19 cellular contexts compared by ENCODE assay signal in genomic region chr13:87356314-87356713, GRCh38.
DNase-seq lines count a peak whose midpoint lies in the region; ATAC-seq, FAIRE-seq and TF ChIP-seq lines count a peak whose summit lies in the region.
"Had no signal": no experiment of that assay in that cellular context is flagged by ENCODE, and none has a peak within 500 bp of the region (broad histone marks: within the 10 kb centered on the region; RNA-seq: fewer than 3 reads in every experiment).

No MANE protein-coding gene starts in this region.

- POLR2A ChIA-PET in HEK293 (lab: Yijun Ruan, JAX): no interaction called here
- POLR2A ChIA-PET in GM12878 (lab: Charles Lee): no interaction called here

- H3K4me3 ChIP-seq in HEK293 (ENCODE audit: low read depth, low read length) (no peak overlapping the region), GM12878 (no peak overlapping the region), left ventricle myocardium inferior (no peak overlapping the region), H7 (ENCODE audit: insufficient read depth, low read depth, low read length) (no peak overlapping the region)
- H3K4me3 ChIP-seq: heart right ventricle, psoas muscle, smooth muscle cell had no signal

- no peak overlapping the region for H3K9ac ChIP-seq in GM12878 (ENCODE audit: control insufficient read depth, insufficient read depth, low read length)

- no peak overlapping the region for H2AFZ ChIP-seq in GM12878 (ENCODE audit: control insufficient read depth, low read depth, low read length)

- intact Hi-C loops in GM12878 (cut with micrococcal nuclease; ENCODE audit: unreplicated experiment) (no loop called here), left ventricle myocardium inferior (cut with micrococcal nuclease) (no loop called here)

- BruUV-seq in GM12878 (replicated peaks; lab: Mats Ljungman, UMichigan): no TSS peak

- H3K9me3 ChIP-seq in HEK293 (ENCODE audit: control insufficient read depth, insufficient read depth, low read depth, low read length): no peaks in the 10 kb centered on the region
- H3K9me3 ChIP-seq in GM12878 (replicated peaks; ENCODE audit: control insufficient read depth, insufficient read depth, low read length): no peaks in the 10 kb centered on the region
- no peaks in the 10 kb centered on the region for H3K9me3 ChIP-seq in left ventricle myocardium inferior (replicated peaks)
- H3K9me3 ChIP-seq: psoas muscle had no signal

- no peak for FAIRE-seq in GM12878 (lab: Jason Lieb, UNC)

- H4K20me1 ChIP-seq in GM12878 (ENCODE audit: control insufficient read depth, insufficient read depth): no peaks in the 10 kb centered on the region

- H3K27me3 ChIP-seq in GM12878 (replicated peaks in 1 of 2; ENCODE audit: control insufficient read depth in 2 of 2, insufficient read depth in 2 of 2, low read length in 1 of 2) (no peaks in the 10 kb centered on the region), left ventricle myocardium inferior (ENCODE audit: low read depth) (no peaks in the 10 kb centered on the region), H7 (ENCODE audit: control insufficient read depth, insufficient read depth, low read length) (no peaks in the 10 kb centered on the region)
- H3K27me3 ChIP-seq: heart right ventricle had no signal

- TF ChIP-seq RAD21 in GM12878 (IDR thresholded peaks at IDR 0.05; ENCODE audit: insufficient read depth, low read depth, low read length): no peak

- RAD21 ChIA-PET in GM12878 (lab: Charles Lee; ENCODE audit: unreplicated experiment): no interaction called here

- no peak overlapping the region for H3K4me2 ChIP-seq in GM12878 (ENCODE audit: control insufficient read depth, insufficient read depth)
- H3K4me2 ChIP-seq: smooth muscle cell had no signal

- TF ChIP-seq POLR2A in GM12878 (IDR thresholded peaks at IDR 0.05; ENCODE audit: low read depth, low read length): no peak

- TF ChIP-seq CTCF in HEK293 (tag by site-specific recombination; IDR thresholded peaks at IDR 0.05) (no peak), GM12878 (IDR thresholded peaks at IDR 0.05 in 2 of 3, conservative IDR thresholded peaks at IDR 0.05 in 1 of 3; ENCODE audit: control insufficient read depth in 2 of 3, extremely low read depth in 1 of 3, insufficient read depth in 1 of 3, low read depth in 3 of 3, low read length in 3 of 3) (no peak), left ventricle myocardium inferior (IDR thresholded peaks at IDR 0.05; ENCODE audit: borderline replicate concordance) (no peak)

- peak; percentile 26 for DNase-seq in COLO668 (lab: John Stamatoyannopoulos, UW; ENCODE audit: unreplicated experiment)
- DNase-seq in NCI-H510A (lab: John Stamatoyannopoulos, UW): peak; percentile 25
- no peak for DNase-seq in GM12878 (ENCODE audit: low read depth, low spot score)
- DNase-seq in left ventricle myocardium inferior: no peak
- DNase-seq in H7: no peak
- no peak for DNase-seq in cerebellar nuclear complex (lab: John Stamatoyannopoulos, UW)
- DNase-seq: activated CD8-positive, alpha-beta T cell treated with anti-CD3 and anti-CD28 coated beads for 36 hours; activated naive CD8-positive, alpha-beta T cell treated with anti-CD3 and anti-CD28 coated beads, Interleukin-2, amount 10 ng/mL, durations not matched to agents 7 days and 5 days; CD8-positive, alpha-beta T cell; effector CD4-positive, alpha-beta T cell; heart right ventricle; NCI-H524 treated with DMSO at 0.1 percent for 48 hours; nephron progenitor cell; psoas muscle; WERI-Rb-1 had no signal

- 27% methylated on average over 8 of the region's 8 CpGs for WGBS in GM12878 (ENCODE audit: insufficient coverage, insufficient replicate concordance, low lambda C conversion rate, missing lambda C conversion rate)

- H3K27ac ChIP-seq in HEK293 (ENCODE audit: extremely low read depth, low read depth, low read length): no peak overlapping the region
- no peak overlapping the region for H3K27ac ChIP-seq in GM12878 (ENCODE audit: control insufficient read depth, insufficient read depth)
- H3K27ac ChIP-seq in left ventricle myocardium inferior (replicated peaks): no peak overlapping the region
- H3K27ac ChIP-seq: heart right ventricle, psoas muscle, WERI-Rb-1 had no signal

- SMC1A ChIA-PET in GM12878 (lab: Charles Lee; ENCODE audit: uncharacterized antibody, unreplicated experiment): interaction anchor here (1.8 kb wide), 1 partner anchor 28 kb away, joined by 6 read pairs; no protein-coding TSS in a partner anchor

- in situ Hi-C loops in GM12878 (cut with MboI): no loop called here

- TF ChIP-seq EP300 in GM12878 (IDR thresholded peaks at IDR 0.05; ENCODE audit: borderline replicate concordance in 1 of 2, control insufficient read depth in 1 of 2, low read depth in 2 of 2, low read length in 2 of 2): no peak

- no peaks in the 10 kb centered on the region for H3K4me1 ChIP-seq in HEK293 (ENCODE audit: control insufficient read depth, insufficient read depth, low read length)
- no peaks in the 10 kb centered on the region for H3K4me1 ChIP-seq in GM12878 (ENCODE audit: control insufficient read depth, insufficient read depth, low read length)
- no peaks in the 10 kb centered on the region for H3K4me1 ChIP-seq in left ventricle myocardium inferior
- H3K4me1 ChIP-seq: heart right ventricle, psoas muscle had no signal

- CTCF ChIA-PET in HEK293 (lab: Yijun Ruan, JAX): no interaction called here
- CTCF ChIA-PET in GM12878 (lab: Yijun Ruan, JAX): no interaction called here

- H3K36me3 ChIP-seq in HEK293 (ENCODE audit: control insufficient read depth in 2 of 2, insufficient read depth in 1 of 2, low read length in 2 of 2) (no peaks in the 10 kb centered on the region), GM12878 (ENCODE audit: control insufficient read depth in 2 of 2, insufficient read depth in 2 of 2, low read length in 1 of 2) (no peaks in the 10 kb centered on the region), left ventricle myocardium inferior (no peaks in the 10 kb centered on the region), H7 (replicated peaks; ENCODE audit: control insufficient read depth, insufficient read depth, low read length) (no peaks in the 10 kb centered on the region)
- H3K36me3 ChIP-seq: heart right ventricle, WERI-Rb-1 had no signal

- peak; percentile 29; the same call in 2 of the 3 replicates for ATAC-seq in GM12878
- ATAC-seq in GM21390 (IDR thresholded peaks at IDR 0.05; ENCODE audit: unreplicated experiment): no peak
- ATAC-seq: activated CD8-positive, alpha-beta T cell treated with anti-CD3 and anti-CD28 coated beads for 36 hours; CD8-positive, alpha-beta T cell; heart right ventricle; Panc1; psoas muscle had no signal

- H3K79me2 ChIP-seq in GM12878 (ENCODE audit: control insufficient read depth, insufficient read depth, low read length): no peaks in the 10 kb centered on the region

TF ChIP-seq in HEK293, 187 proteins besides CTCF, POLR2A, EP300 and RAD21 (continues in another document):
- TF ChIP-seq, protein P1, sequence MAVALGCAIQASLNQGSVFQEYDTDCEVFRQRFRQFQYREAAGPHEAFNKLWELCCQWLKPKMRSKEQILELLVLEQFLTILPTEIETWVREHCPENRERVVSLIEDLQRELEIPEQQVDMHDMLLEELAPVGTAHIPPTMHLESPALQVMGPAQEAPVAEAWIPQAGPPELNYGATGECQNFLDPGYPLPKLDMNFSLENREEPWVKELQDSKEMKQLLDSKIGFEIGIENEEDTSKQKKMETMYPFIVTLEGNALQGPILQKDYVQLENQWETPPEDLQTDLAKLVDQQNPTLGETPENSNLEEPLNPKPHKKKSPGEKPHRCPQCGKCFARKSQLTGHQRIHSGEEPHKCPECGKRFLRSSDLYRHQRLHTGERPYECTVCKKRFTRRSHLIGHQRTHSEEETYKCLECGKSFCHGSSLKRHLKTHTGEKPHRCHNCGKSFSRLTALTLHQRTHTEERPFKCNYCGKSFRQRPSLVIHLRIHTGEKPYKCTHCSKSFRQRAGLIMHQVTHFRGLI (tag by site-specific recombination; IDR thresholded peaks at IDR 0.05): peak; percentile 63
- no peak for TF ChIP-seq ZNF580 (tag by site-specific recombination; IDR thresholded peaks at IDR 0.05)
- TF ChIP-seq ZNF629 (tag by site-specific recombination; IDR thresholded peaks at IDR 0.05): no peak
- no peak for TF ChIP-seq ZNF37A (tag by site-specific recombination; IDR thresholded peaks at IDR 0.05)
- no peak for TF ChIP-seq ZNF843 (tag by site-specific recombination; IDR thresholded peaks at IDR 0.05)
- TF ChIP-seq SETDB1 (IDR thresholded peaks at IDR 0.05; ENCODE audit: insufficient read length, low read length): peak; percentile 37
- no peak for TF ChIP-seq ZNF555 (tag by site-specific recombination; conservative IDR thresholded peaks at IDR 0.05)
- TF ChIP-seq ZNF335 (tag by site-specific recombination; conservative IDR thresholded peaks at IDR 0.05): no peak

TF ChIP-seq in GM12878, 131 proteins besides CTCF, POLR2A, EP300 and RAD21:
- TF ChIP-seq EGR1 (IDR thresholded peaks at IDR 0.05; ENCODE audit: borderline replicate concordance in 1 of 2, low read depth in 2 of 2, low read length in 2 of 2) (no peak), SIN3A (IDR thresholded peaks at IDR 0.05; ENCODE audit: low read depth, low read length) (no peak), SREBF2 (IDR thresholded peaks at IDR 0.05; ENCODE audit: low read length) (no peak), HDAC6 (IDR thresholded peaks at IDR 0.05; ENCODE audit: unreplicated experiment) (no peak), IRF3 (IDR thresholded peaks at IDR 0.05) (no peak), MYB (IDR thresholded peaks at IDR 0.05; ENCODE audit: borderline replicate concordance, low read depth, low read length) (no peak), JUNB (IDR thresholded peaks at IDR 0.05) (no peak), RAD51 (IDR thresholded peaks at IDR 0.05) (no peak), HDGF (IDR thresholded peaks at IDR 0.05) (no peak)

Comparison
In these comparisons a context has a peak if more than half of its experiments do, and no peak if none do; other contexts are left out.
1. DNase-seq: peak in COLO668 (single experiment) and NCI-H510A (single experiment); none in GM12878 (single experiment), left ventricle myocardium inferior (single experiment), H7 (single experiment) and cerebellar nuclear complex (0 of 2).